Comparison of ENCODE assay signal across 15 cellular contexts in genomic region chr12:49867580-49868341, GRCh38. TPM values are rescaled to one million over a fixed set of nuclear protein-coding genes. Genes with fewer than 3 reads are reported as not detected.
DNase-seq lines count a peak whose midpoint lies in the region; ATAC-seq and TF ChIP-seq lines count a peak whose summit lies in the region.
"Had no signal": no experiment of that assay in that cellular context is flagged by ENCODE, and none has a peak within 500 bp of the region (broad histone marks: within the 10 kb centered on the region; RNA-seq: fewer than 3 reads in every experiment).

No MANE protein-coding gene starts in this region.

- H3F3A ChIP-seq in neural progenitor cell (ENCODE audit: low read depth) = no peaks in the 10 kb centered on the region

- TF ChIP-seq EP300 in transverse colon (IDR thresholded peaks at IDR 0.05; ENCODE audit: low read depth) = no peak

- H3K4me2 ChIP-seq in H9 (ENCODE audit: insufficient read depth, insufficient read length, low read length) (no peak overlapping the region), neural progenitor cell (no peak overlapping the region)
- H3K4me2 ChIP-seq: BLaER1 had no signal

- H2BK12ac ChIP-seq in H9 (ENCODE audit: insufficient read length, low read depth, low read length) = no peak overlapping the region

- no peak overlapping the region for H2BK120ac ChIP-seq in H9 (ENCODE audit: low read depth, low read length, poor library complexity, severe bottlenecking)

- H3K18ac ChIP-seq in H9 (ENCODE audit: insufficient read length, low read depth, low read length) = no peak overlapping the region

- TF ChIP-seq CTCF in H9 (conservative IDR thresholded peaks at IDR 0.05) = no peak
- no peak for TF ChIP-seq CTCF in RWPE1 (conservative IDR thresholded peaks at IDR 0.05; ENCODE audit: low read depth)
- TF ChIP-seq CTCF in esophagus squamous epithelium (IDR thresholded peaks at IDR 0.05) = no peak
- no peak for TF ChIP-seq CTCF in neural progenitor cell (IDR thresholded peaks at IDR 0.05)
- no peak for TF ChIP-seq CTCF in HFFc6 (IDR thresholded peaks at IDR 0.05)
- no peak for TF ChIP-seq CTCF in transverse colon (IDR thresholded peaks at IDR 0.05)

- no CpG with 5 or more reads among the region's 11 CpGs for WGBS in H9 (ENCODE audit: extremely low coverage, insufficient read length, low lambda C conversion rate)
- WGBS in esophagus squamous epithelium, 2 donors = 50 to 54% methylated on average over 10 to 11 of the region's 11 CpGs
- 33 to 40% methylated on average over 6 to 11 of the region's 11 CpGs for WGBS in transverse colon (ENCODE audit: low coverage in 1 of 2), 2 donors

- H3K4me3 ChIP-seq in esophagus squamous epithelium (no peak overlapping the region), neural progenitor cell (no peak overlapping the region), transverse colon (no peak overlapping the region)
- H3K4me3 ChIP-seq: BLaER1, ovary had no signal

- H3K36me3 ChIP-seq in esophagus squamous epithelium (no peaks in the 10 kb centered on the region), neural progenitor cell (no peaks in the 10 kb centered on the region), transverse colon (no peaks in the 10 kb centered on the region)
- H3K36me3 ChIP-seq: BLaER1, ovary had no signal

- H3K27me3 ChIP-seq in H9 (ENCODE audit: insufficient read depth, low read length) = no peaks in the 10 kb centered on the region
- peaks cover 0 to 6% (median 0%) of the 10 kb centered on the region in 4 donors for H3K27me3 ChIP-seq in esophagus squamous epithelium
- H3K27me3 ChIP-seq in neural progenitor cell = no peaks in the 10 kb centered on the region
- no peaks in the 10 kb centered on the region for H3K27me3 ChIP-seq in transverse colon
- H3K27me3 ChIP-seq: BLaER1, ovary had no signal

- H3K79me1 ChIP-seq in H9 (ENCODE audit: insufficient read depth, low read depth, low read length, poor library complexity, severe bottlenecking) = no peaks in the 10 kb centered on the region

- H3K14ac ChIP-seq in H9 (ENCODE audit: insufficient read depth, low read length) = no peak overlapping the region; the same call in 1 of the 2 replicates

- H3K23me2 ChIP-seq in H9 (ENCODE audit: insufficient read length, low read depth, low read length, poor library complexity, severe bottlenecking) = no peaks in the 10 kb centered on the region

- H2AK5ac ChIP-seq in H9 (ENCODE audit: insufficient read length, low read length) = no peak overlapping the region

- in situ Hi-C loops in transverse colon (cut with MboI; ENCODE audit: low pct_ligation_motif_present in 1 of 4, low pct_unique_long_range_greater_than_20kb in 1 of 4, low sequenced_read_pairs in 3 of 4) = loop anchor here in 2 of 4 donors (25.0 kb wide), 1 partner anchor 195 kb away; the partner anchor contains the start of gene ASIC1 (in 2 of the 2)

- H3K9me3 ChIP-seq in H9 (ENCODE audit: control insufficient read depth, low read depth, low read length) (no peaks in the 10 kb centered on the region), esophagus squamous epithelium (no peaks in the 10 kb centered on the region), neural progenitor cell (ENCODE audit: low read depth) (no peaks in the 10 kb centered on the region), transverse colon (no peaks in the 10 kb centered on the region)
- H3K9me3 ChIP-seq: BLaER1, ovary had no signal

- H2AFZ ChIP-seq in H9 (ENCODE audit: low read length) (no peak overlapping the region), neural progenitor cell (replicated peaks) (no peak overlapping the region)

- H3K9ac ChIP-seq in H9 (ENCODE audit: extremely low read depth, insufficient read length, low read length) = no peak overlapping the region
- H3K9ac ChIP-seq in neural progenitor cell = no peak overlapping the region
- H3K9ac ChIP-seq: BLaER1 had no signal

- H3K4ac ChIP-seq in H9 (ENCODE audit: low read depth, low read length) = no peak overlapping the region

- H3K36me3 Mint-ChIP-seq in H9 (ENCODE audit: insufficient read depth in 1 of 3, low read depth in 3 of 3) = no peaks in the 10 kb centered on the region
- no peaks in the 10 kb centered on the region for H3K36me3 Mint-ChIP-seq in neural progenitor cell
- H3K36me3 Mint-ChIP-seq in HFFc6 (ENCODE audit: low read depth) = no peaks in the 10 kb centered on the region

- H4K91ac ChIP-seq in H9 (ENCODE audit: insufficient read length, low read depth, low read length) = no peak overlapping the region

- H2BK5ac ChIP-seq in H9 (ENCODE audit: insufficient read length, low read length) = no peak overlapping the region

- H2BK15ac ChIP-seq in H9 (ENCODE audit: low read depth, low read length) = no peak overlapping the region

- H4K5ac ChIP-seq in H9 (ENCODE audit: insufficient read length, low read depth, low read length) = no peak overlapping the region

- DNase-seq in H9 (peak; percentile 21), RWPE1 (ENCODE audit: low spot score) (peak; percentile 57), esophagus squamous epithelium (lab: John Stamatoyannopoulos, UW) (no peak), neural progenitor cell (ENCODE audit: low spot score) (no peak), HFFc6 (no peak), glomerular visceral epithelial cell (ENCODE audit: extremely low spot score) (no peak), transverse colon (no peak)
- DNase-seq: NCI-H524 treated with DMSO at 0.1 percent for 48 hours had no signal

- no peaks in the 10 kb centered on the region for H3K79me2 ChIP-seq in H9 (ENCODE audit: insufficient read depth, low read length)
- H3K79me2 ChIP-seq in neural progenitor cell (ENCODE audit: low read depth) = no peaks in the 10 kb centered on the region

- H3K56ac ChIP-seq in H9 (ENCODE audit: insufficient read length, low read depth, low read length) = no peak overlapping the region

- H2BK20ac ChIP-seq in H9 (ENCODE audit: low read depth, low read length, poor library complexity, severe bottlenecking) = no peak overlapping the region

- H3K27ac Mint-ChIP-seq in H9 (no peak overlapping the region), neural progenitor cell (no peak overlapping the region), HFFc6 (no peak overlapping the region)
- H3K27ac Mint-ChIP-seq: activated CD8-positive, alpha-beta T cell treated with anti-CD3 and anti-CD28 coated beads for 36 hours; activated naive CD8-positive, alpha-beta T cell treated with anti-CD3 and anti-CD28 coated beads, Interleukin-2, amount 50 U/mL, for 24 hours had no signal

- H3K27ac ChIP-seq in H9 (ENCODE audit: insufficient read length, low read depth, low read length) (no peak overlapping the region), RWPE1 (peak overlapping the region; percentile 57), esophagus squamous epithelium (peak overlapping the region; percentile 12 to 64 (median 42)), neural progenitor cell (no peak overlapping the region), transverse colon (peak overlapping the region in 2 of 4 donors; percentile 27 to 57)

- POLR2A ChIA-PET in RWPE1 (lab: Yijun Ruan, JAX; ENCODE audit: low non-redundant PET) = no interaction called here

- no peak overlapping the region for H3K4me3 Mint-ChIP-seq in H9
- peak overlapping the region; percentile 52 for H3K4me3 Mint-ChIP-seq in neural progenitor cell
- no peak overlapping the region for H3K4me3 Mint-ChIP-seq in HFFc6
- H3K4me3 Mint-ChIP-seq: activated CD8-positive, alpha-beta T cell treated with anti-CD3 and anti-CD28 coated beads for 36 hours; activated naive CD8-positive, alpha-beta T cell treated with anti-CD3 and anti-CD28 coated beads, Interleukin-2, amount 50 U/mL, for 24 hours had no signal

- intact Hi-C loops in esophagus squamous epithelium (cut with DNase I) = loop anchor here (10.0 kb wide), 2 partner anchors 97 to 187 kb away; partner anchors contain the start of genes AQP5 and ASIC1
- intact Hi-C loops in transverse colon (cut with DNase I; ENCODE audit: low total_unique reads) = no loop called here

- peaks cover 16% of the 10 kb centered on the region for H3K27me3 Mint-ChIP-seq in H9 (ENCODE audit: low read depth)
- H3K27me3 Mint-ChIP-seq in neural progenitor cell (ENCODE audit: insufficient read depth, low read depth) = peaks cover 14% of the 10 kb centered on the region
- H3K27me3 Mint-ChIP-seq in HFFc6 (ENCODE audit: insufficient read depth) = peaks cover 24% of the 10 kb centered on the region
- H3K27me3 Mint-ChIP-seq: activated CD8-positive, alpha-beta T cell treated with anti-CD3 and anti-CD28 coated beads for 36 hours; activated naive CD8-positive, alpha-beta T cell treated with anti-CD3 and anti-CD28 coated beads, Interleukin-2, amount 50 U/mL, for 24 hours had no signal

- CTCF ChIA-PET in RWPE1 (lab: Yijun Ruan, JAX) = interaction anchor here (0.5 to 2.9 kb wide), 15 partner anchors 17 to 341 kb away, joined by 3 to 22 read pairs (median 4); no protein-coding TSS in a partner anchor

- TF ChIP-seq POLR2A in esophagus squamous epithelium (IDR thresholded peaks at IDR 0.05) (no peak), transverse colon (IDR thresholded peaks at IDR 0.05) (no peak)

- H3K4me1 ChIP-seq in H9 (ENCODE audit: insufficient read depth, low read length) (no peaks in the 10 kb centered on the region), esophagus squamous epithelium (peaks cover 23 to 55% (median 24%) of the 10 kb centered on the region in 3 donors), neural progenitor cell (no peaks in the 10 kb centered on the region), transverse colon (peaks cover 3 to 22% (median 7%) of the 10 kb centered on the region in 4 donors)

- H3K4me1 Mint-ChIP-seq in H9 = peaks cover 13 to 14% of the 10 kb centered on the region in 2 experiments
- H3K4me1 Mint-ChIP-seq in neural progenitor cell = peaks cover 18% of the 10 kb centered on the region
- H3K4me1 Mint-ChIP-seq in HFFc6 (ENCODE audit: low read depth) = peaks cover 53% of the 10 kb centered on the region
- H3K4me1 Mint-ChIP-seq: activated naive CD8-positive, alpha-beta T cell treated with anti-CD3 and anti-CD28 coated beads, Interleukin-2, amount 50 U/mL, for 24 hours had no signal

- H3K23ac ChIP-seq in H9 (ENCODE audit: insufficient read length, low read depth, low read length) = no peak overlapping the region

- no peak overlapping the region for H4K8ac ChIP-seq in H9 (replicated peaks; ENCODE audit: insufficient read length, low read depth, low read length)

- H3K9me3 Mint-ChIP-seq in H9 (no peaks in the 10 kb centered on the region; a peak in 1 of 5 replicates), neural progenitor cell (no peaks in the 10 kb centered on the region), HFFc6 (no peaks in the 10 kb centered on the region)
- H3K9me3 Mint-ChIP-seq: activated CD8-positive, alpha-beta T cell treated with anti-CD3 and anti-CD28 coated beads for 36 hours; activated naive CD8-positive, alpha-beta T cell treated with anti-CD3 and anti-CD28 coated beads, Interleukin-2, amount 50 U/mL, for 24 hours had no signal

- no peak for ATAC-seq in HG03565 (IDR thresholded peaks at IDR 0.05; ENCODE audit: unreplicated experiment)

- H3T11ph ChIP-seq in H9 (ENCODE audit: low read length) = no peak overlapping the region

- H4K20me1 ChIP-seq in H9 (ENCODE audit: control insufficient read depth, insufficient read depth, insufficient read length) (no peaks in the 10 kb centered on the region), neural progenitor cell (ENCODE audit: low read depth) (no peaks in the 10 kb centered on the region)
- H4K20me1 ChIP-seq: BLaER1 had no signal

RNA-seq across cellular contexts. Expression of gene BCDIN3D, which starts 24.9 kb away (rescaled TPM):
- 3.3 and 3.5 TPM in 2 replicates for total RNA-seq in H9 (2021)
- 1 to 10 TPM; 2.5 to 4.8 (median 3.0) TPM for total RNA-seq in esophagus squamous epithelium
- 3.8 and 5.3 TPM in 2 replicates for total RNA-seq in neural progenitor cell (ENCODE audit: low replicate concordance)
- 1 to 10 TPM; 1.5 to 2.9 (median 2.0) TPM for total RNA-seq in HFFc6 (2021; fragmentation: NEBNext Ultra II Directional; extraction: Animal tissue kit (Norgen Biotek cat#: 25700))
- total RNA-seq in transverse colon = 1 to 10 TPM in 3 of 4 donors, under 1 TPM in 1; 0.20 to 2.4 (median 2.0) TPM

RNA-seq across cellular contexts. Expression of gene FAIM2, which starts 35.9 kb away (rescaled TPM):
- 0.22 and 0.42 TPM in 2 replicates for total RNA-seq in H9 (2021)
- 1 to 10 TPM in 1 of 4 donors, under 1 TPM in 3; 0.13 to 2.9 (median 0.23) TPM for total RNA-seq in esophagus squamous epithelium
- 0.39 and 1.2 TPM in 2 replicates for total RNA-seq in neural progenitor cell (ENCODE audit: low replicate concordance)
- total RNA-seq in HFFc6 (2021; fragmentation: NEBNext Ultra II Directional; extraction: Animal tissue kit (Norgen Biotek cat#: 25700)) = 1 to 10 TPM in 4 of 6 experiments, under 1 TPM in 2; 0.24 to 1.1 (median 1.1) TPM
- total RNA-seq in transverse colon = 1 to 10 TPM; 1.5 to 2.8 (median 2.5) TPM
- total RNA-seq: epithelial cell of proximal tubule, H7 had no signal

RNA-seq across cellular contexts. Expression of gene NCKAP5L, which starts 39.5 kb away (rescaled TPM):
- total RNA-seq in H9 (2021) (27.7 and 28.9 TPM in 2 replicates), esophagus squamous epithelium (10 to 100 TPM in 1 of 4 donors, 1 to 10 TPM in 3; 3.2 to 10.5 (median 8.0) TPM), neural progenitor cell (ENCODE audit: low replicate concordance) (5.6 and 19.0 TPM in 2 replicates), transverse colon (1 to 10 TPM; 3.4 to 5.1 (median 4.2) TPM)
- 10 to 100 TPM; 24.4 to 37.5 (median 25.0) TPM for total RNA-seq in HFFc6 (2021; fragmentation: NEBNext Ultra II Directional; extraction: Animal tissue kit (Norgen Biotek cat#: 25700))

Comparison
In these comparisons a context has a peak if more than half of its experiments do, and no peak if none do; other contexts are left out.
1. DNase-seq: peak in H9 (single experiment) and RWPE1 (single experiment); none in esophagus squamous epithelium (single experiment), neural progenitor cell (single experiment), HFFc6 (single experiment), glomerular visceral epithelial cell (single experiment) and transverse colon (single experiment).
2. H3K27ac ChIP-seq: peak in RWPE1 (single experiment) and esophagus squamous epithelium (4 of 4); none in H9 (single experiment) and neural progenitor cell (single experiment).